ENCODE assay signal across 7 cellular contexts in the genomic region with DNA sequence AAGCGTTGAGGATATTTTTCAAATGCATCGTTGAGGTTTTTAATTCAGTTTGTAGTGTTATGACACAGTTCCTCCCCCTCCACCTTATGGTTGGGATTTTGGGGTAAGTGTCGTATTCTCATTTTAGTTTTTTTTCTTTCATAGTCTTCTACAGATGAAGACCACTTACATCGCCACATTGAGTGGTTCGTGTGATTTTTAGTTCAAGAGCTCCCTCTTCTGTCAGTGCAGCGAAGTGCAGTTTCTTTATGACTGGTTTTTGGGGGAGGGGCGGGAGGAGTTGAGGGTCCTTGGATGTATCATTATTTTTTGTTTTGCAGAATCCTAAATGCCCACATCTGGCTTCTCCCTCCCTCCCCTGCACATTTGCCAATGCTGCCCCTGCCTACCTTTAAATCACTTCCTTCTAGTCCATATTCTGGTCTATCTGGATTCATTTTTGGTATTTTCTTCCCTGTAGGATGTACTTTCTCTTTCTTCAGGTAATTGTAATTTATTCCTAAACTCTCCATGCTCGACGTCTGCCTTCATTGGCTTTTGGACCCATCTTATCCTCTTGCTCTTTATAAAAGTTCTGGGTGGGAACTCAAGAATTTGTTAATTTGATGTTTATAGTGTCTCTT.
DNase-seq lines count a peak whose midpoint lies in the region; FAIRE-seq and TF ChIP-seq lines count a peak whose summit lies in the region.

No MANE protein-coding gene starts in this region.

- H3K27ac Mint-ChIP-seq in chondrocyte (ENCODE audit: unreplicated experiment) (no peak overlapping the region), mesothelial cell of epicardium (no peak overlapping the region)

- no peaks in the 10 kb centered on the region for H3K9me3 Mint-ChIP-seq in chondrocyte (ENCODE audit: low read depth)
- no peaks in the 10 kb centered on the region for H3K9me3 Mint-ChIP-seq in mesothelial cell of epicardium

- FAIRE-seq in HTR-8/SVneo (lab: Jason Lieb, UNC): no peak

- H3K27me3 Mint-ChIP-seq in chondrocyte (ENCODE audit: low read depth) (no peaks in the 10 kb centered on the region), mesothelial cell of epicardium (ENCODE audit: low read depth) (peaks cover 31% of the 10 kb centered on the region)

- TF ChIP-seq CTCF in chondrocyte (IDR thresholded peaks at IDR 0.05) (peak; percentile 91), mesothelial cell of epicardium (IDR thresholded peaks at IDR 0.05; ENCODE audit: unreplicated experiment) (peak; percentile 68)

- H3K4me1 Mint-ChIP-seq in chondrocyte (ENCODE audit: low read depth) (peaks cover 3% of the 10 kb centered on the region), mesothelial cell of epicardium (no peaks in the 10 kb centered on the region)

- H3K4me3 Mint-ChIP-seq in chondrocyte (ENCODE audit: unreplicated experiment): no peak overlapping the region
- H3K4me3 Mint-ChIP-seq in mesothelial cell of epicardium: no peak overlapping the region

- H3K36me3 Mint-ChIP-seq in chondrocyte (ENCODE audit: low read depth) (no peaks in the 10 kb centered on the region), mesothelial cell of epicardium (no peaks in the 10 kb centered on the region)

- peak; percentile 92 for DNase-seq in DMS79 treated with DMSO at 0.1 percent for 48 hours (lab: John Stamatoyannopoulos, UW)
- DNase-seq in HTR-8/SVneo (ENCODE audit: insufficient read length, low spot score): peak; percentile 60
- peak; percentile 5 for DNase-seq in NOMO-1 treated with dmso at 0.1 percent for 144 hours (lab: John Stamatoyannopoulos, UW; ENCODE audit: unreplicated experiment)
- DNase-seq in chondrocyte (ENCODE audit: low spot score): no peak
- DNase-seq in mesothelial cell of epicardium (ENCODE audit: low spot score in 2 of 2, unreplicated experiment in 2 of 2): no peak
- DNase-seq in T-helper 1 cell: no peak
- DNase-seq in OCI-M2 (lab: John Stamatoyannopoulos, UW; ENCODE audit: unreplicated experiment): no peak

Comparison
In these comparisons a context has a peak if more than half of its experiments do, and no peak if none do; other contexts are left out.
1. DNase-seq: peak in DMS79 treated with DMSO at 0.1 percent for 48 hours (single experiment), HTR-8/SVneo (single experiment) and NOMO-1 treated with dmso at 0.1 percent for 144 hours (single experiment); none in chondrocyte (single experiment), mesothelial cell of epicardium (0 of 2), T-helper 1 cell (0 of 5) and OCI-M2 (single experiment).